18 cellular contexts compared by ENCODE assay signal in genomic region chr12:124501827-124502226, GRCh38.
A peak's percentile ranks its signal among the peaks of the same experiment; 100 is the strongest.
DNase-seq lines count a peak whose midpoint lies in the region; ATAC-seq and TF ChIP-seq lines count a peak whose summit lies in the region.
"Had no signal": no experiment of that assay in that cellular context is flagged by ENCODE, and none has a peak within 500 bp of the region (broad histone marks: within the 10 kb centered on the region; RNA-seq: fewer than 3 reads in every experiment).

No MANE protein-coding gene starts in this region.

- peak overlapping the region; percentile 77 for H3K4me2 ChIP-seq in BLaER1

- H3K36me3 Mint-ChIP-seq in nephron progenitor cell (ENCODE audit: low read depth): peaks cover 6% of the 10 kb centered on the region

- no peak for ATAC-seq in GM21619 (IDR thresholded peaks at IDR 0.05; ENCODE audit: unreplicated experiment)

- H3K36me3 ChIP-seq in BLaER1: peaks cover 14% of the 10 kb centered on the region; the same call in 1 of the 2 replicates
- no peaks in the 10 kb centered on the region for H3K36me3 ChIP-seq in colonic mucosa
- H3K36me3 ChIP-seq: ascending aorta, esophagus squamous epithelium had no signal

- DNase-seq in NCI-H69 (lab: John Stamatoyannopoulos, UW) (peak; percentile 21), colonic mucosa (peak; percentile 54), nephron progenitor cell (no peak), glomerular visceral epithelial cell (ENCODE audit: extremely low spot score) (no peak), DMS114 treated with DMSO at 0.1 percent for 48 hours (lab: John Stamatoyannopoulos, UW; ENCODE audit: unreplicated experiment) (no peak), AG20443 (ENCODE audit: low spot score) (no peak)
- DNase-seq: activated CD4-positive, alpha-beta T cell treated with anti-CD3 and anti-CD28 coated beads for 1 hour; activated gamma-delta T cell treated with Interleukin-2 at 50 U/mL for 16 hours; esophagus squamous epithelium; GM23248; naive B cell; NCI-H1417 treated with DMSO at 0.1 percent for 48 hours; NCI-H2171 treated with DMSO at 0.1 percent for 48 hours; NK-92 treated with Interleukin-12 subunit alpha and Interleukin-12 subunit beta, amount 100 ng/mL, for 24 hours; SIG-M5 had no signal

- no peak overlapping the region for H3K27ac Mint-ChIP-seq in nephron progenitor cell

- H3K9me3 Mint-ChIP-seq in nephron progenitor cell: no peaks in the 10 kb centered on the region

- peak overlapping the region; percentile 18 for H3K4me3 Mint-ChIP-seq in nephron progenitor cell

- H3K4me1 Mint-ChIP-seq in nephron progenitor cell: peaks cover 87% of the 10 kb centered on the region

- peaks cover 97% of the 10 kb centered on the region for H3K4me1 ChIP-seq in BLaER1
- peaks cover 11% of the 10 kb centered on the region for H3K4me1 ChIP-seq in colonic mucosa

- H3K27me3 ChIP-seq in BLaER1: no peaks in the 10 kb centered on the region
- no peaks in the 10 kb centered on the region for H3K27me3 ChIP-seq in colonic mucosa
- H3K27me3 ChIP-seq: ascending aorta, esophagus squamous epithelium had no signal

- H3K9ac ChIP-seq in BLaER1: no peak overlapping the region
- H3K9ac ChIP-seq in colonic mucosa (ENCODE audit: low read depth in 2 of 2, low read length in 2 of 2): no peak overlapping the region
- H3K9ac ChIP-seq: GM23248 had no signal

- H3K4me3 ChIP-seq in BLaER1: no peak overlapping the region
- no peak overlapping the region for H3K4me3 ChIP-seq in colonic mucosa
- H3K4me3 ChIP-seq: ascending aorta, esophagus squamous epithelium, GM23248 had no signal

- TF ChIP-seq CTCF in colonic mucosa (IDR thresholded peaks at IDR 0.05): no peak
- no peak for TF ChIP-seq CTCF in nephron progenitor cell (IDR thresholded peaks at IDR 0.05)

- H3K27me3 Mint-ChIP-seq in nephron progenitor cell (ENCODE audit: low read depth, poor library complexity): peaks cover 14% of the 10 kb centered on the region
- H3K27me3 Mint-ChIP-seq: naive B cell had no signal

- no peak overlapping the region for H3K27ac ChIP-seq in BLaER1
- no peak overlapping the region for H3K27ac ChIP-seq in colonic mucosa
- H3K27ac ChIP-seq: GM23248 had no signal

- peaks cover 100% of the 10 kb centered on the region for H4K20me1 ChIP-seq in BLaER1

- intact Hi-C loops in colonic mucosa (cut with DNase I): no loop called here

- H3K9me3 ChIP-seq in BLaER1 (no peaks in the 10 kb centered on the region), colonic mucosa (no peaks in the 10 kb centered on the region)
- H3K9me3 ChIP-seq: ascending aorta, esophagus squamous epithelium had no signal

Comparison
In these comparisons a context has a peak if more than half of its experiments do, and no peak if none do; other contexts are left out.
1. DNase-seq: peak in NCI-H69 (single experiment) and colonic mucosa (single experiment); none in nephron progenitor cell (single experiment), glomerular visceral epithelial cell (single experiment), DMS114 treated with DMSO at 0.1 percent for 48 hours (single experiment) and AG20443 (single experiment).